In genomic region chrX:150503898-150504219, GRCh38 we compare ENCODE assay signal across 1 cellular context.
TF ChIP-seq lines count a peak whose summit lies in the region.

No MANE protein-coding gene starts in this region.

TF ChIP-seq in HCT116, 20 proteins besides CTCF, POLR2A, EP300 and RAD21 (continued from another document):
- TF ChIP-seq ZBTB33 (IDR thresholded peaks at IDR 0.05; ENCODE audit: extremely low read depth, insufficient replicate concordance, low read length) (no peak), SIN3A (IDR thresholded peaks at IDR 0.05; ENCODE audit: low read depth) (no peak), FOSL1 (IDR thresholded peaks at IDR 0.05; ENCODE audit: low read depth) (no peak), ZFX (IDR thresholded peaks at IDR 0.05) (no peak)
TF ChIP-seq in HCT116: peak in this region for 0.
